ENCODE assay signal across 32 cellular contexts in the genomic region with DNA sequence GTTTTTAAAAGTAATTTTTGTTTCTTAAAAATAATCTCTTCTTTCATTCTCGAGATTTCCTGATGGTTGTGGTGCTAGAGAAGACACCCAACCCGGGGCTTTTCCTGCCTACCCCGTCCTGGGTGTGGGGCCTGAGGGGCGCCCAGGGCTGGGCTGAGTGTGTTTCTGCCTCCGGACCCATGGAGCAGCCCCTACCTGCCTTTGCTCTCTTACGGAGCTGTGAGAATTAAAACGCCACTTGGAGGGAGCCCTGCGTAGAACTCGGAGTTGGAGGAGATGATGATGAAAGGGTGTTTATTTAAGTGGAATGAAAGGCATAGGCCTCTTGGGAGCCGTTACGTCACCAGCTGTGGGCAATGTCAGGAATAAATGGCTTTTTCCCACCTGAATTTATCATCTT.
"Had no signal": no experiment of that assay in that cellular context is flagged by ENCODE, and none has a peak within 500 bp of the region (broad histone marks: within the 10 kb centered on the region; RNA-seq: fewer than 3 reads in every experiment).

No MANE protein-coding gene starts in this region.

- ATAC-seq: activated CD4-positive, alpha-beta T cell treated with anti-CD3 and anti-CD28 coated beads for 36 hours; activated CD4-positive, CD25-positive, alpha-beta regulatory T cell treated with anti-CD3 and anti-CD28 coated beads, Interleukin-2, amount 50 U/mL, for 24 hours; activated CD8-positive, alpha-beta T cell treated with anti-CD3 and anti-CD28 coated beads, Interleukin-2, amount 10 ng/mL, durations not matched to agents 7 days and 5 days; activated naive CD4-positive, alpha-beta T cell treated with anti-CD3 and anti-CD28 coated beads, Interleukin-2, amount 50 U/mL, for 72 hours; PC-3; WTC11 had no signal

- H3K9me3 Mint-ChIP-seq: activated CD4-positive, alpha-beta T cell treated with anti-CD3 and anti-CD28 coated beads, Interleukin-2, amount 10 ng/mL, durations not matched to agents 7 days and 5 days; activated naive CD4-positive, alpha-beta T cell treated with anti-CD3 and anti-CD28 coated beads for 36 hours; activated T-cell treated with anti-CD3 and anti-CD28 coated beads, Interleukin-2, amount 50 U/mL, for 24 hours; activated T-helper 2 cell treated with anti-CD3 and anti-CD28 coated beads, Interferon-gamma antibody, Interleukin-2, Interleukin-4, amounts not matched to agents 10 μg/mL and 5 μg/mL and 100 μg/mL, durations not matched to agents 14 hours and 24 hours and 36 hours; T-helper 1 cell treated with Interleukin-12 subunit alpha and Interleukin-12 subunit beta and Interleukin-4 antibody, amounts not matched to agents 30 μg/mL and 1 μg/mL, for 36 hours; T-helper 2 cell treated with Interferon-gamma antibody and Interleukin-4, amounts not matched to agents 5 μg/mL and 100 μg/mL, for 36 hours had no signal

- H3K27me3 Mint-ChIP-seq: activated CD4-positive, alpha-beta T cell treated with anti-CD3 and anti-CD28 coated beads for 36 hours; activated CD4-positive, alpha-beta T cell treated with anti-CD3 and anti-CD28 coated beads, Interleukin-2, amount 10 ng/mL, durations not matched to agents 7 days and 5 days; activated T-cell treated with anti-CD3 and anti-CD28 coated beads, Interleukin-2, amount 50 U/mL, for 24 hours had no signal

- H3K4me1 ChIP-seq: adrenal gland, body of pancreas, breast epithelium, Peyer's patch, SJSA1 had no signal

- H3K4me3 ChIP-seq: adrenal gland, body of pancreas, breast epithelium, Peyer's patch, SJSA1 had no signal

- H3K27ac Mint-ChIP-seq: activated CD4-positive, alpha-beta T cell treated with anti-CD3 and anti-CD28 coated beads for 36 hours; activated CD4-positive, alpha-beta T cell treated with anti-CD3 and anti-CD28 coated beads, Interleukin-2, amount 10 ng/mL, durations not matched to agents 7 days and 5 days; activated CD8-positive, alpha-beta T cell treated with anti-CD3 and anti-CD28 coated beads, Interleukin-2, amount 10 ng/mL, durations not matched to agents 7 days and 5 days; activated naive CD4-positive, alpha-beta T cell treated with anti-CD3 and anti-CD28 coated beads for 36 hours; activated naive CD4-positive, alpha-beta T cell treated with anti-CD3 and anti-CD28 coated beads, Interleukin-2, amount 50 U/mL, for 72 hours; activated T-cell treated with anti-CD3 and anti-CD28 coated beads, Interleukin-2, amount 50 U/mL, for 24 hours; activated T-helper 2 cell treated with anti-CD3 and anti-CD28 coated beads, Interferon-gamma antibody, Interleukin-2, Interleukin-4, amounts not matched to agents 10 μg/mL and 5 μg/mL and 100 μg/mL, durations not matched to agents 14 hours and 24 hours and 36 hours; T-helper 1 cell treated with Interleukin-12 subunit alpha and Interleukin-12 subunit beta and Interleukin-4 antibody, amounts not matched to agents 30 μg/mL and 1 μg/mL, for 36 hours; T-helper 2 cell treated with Interferon-gamma antibody and Interleukin-4, amounts not matched to agents 5 μg/mL and 100 μg/mL, for 36 hours; WTC11 had no signal

- H3K27ac ChIP-seq: adrenal gland, body of pancreas, breast epithelium, KMS-11, Peyer's patch, SJSA1 had no signal

- H3K36me3 Mint-ChIP-seq: activated naive CD4-positive, alpha-beta T cell treated with anti-CD3 and anti-CD28 coated beads, Interleukin-2, amount 50 U/mL, for 72 hours had no signal

- H3K9me3 ChIP-seq: adrenal gland, body of pancreas, breast epithelium, Peyer's patch, SJSA1, SK-N-SH had no signal

- DNase-seq: activated CD4-positive, alpha-beta T cell treated with anti-CD3 and anti-CD28 coated beads for 36 hours; activated CD4-positive, alpha-beta T cell treated with anti-CD3 and anti-CD28 coated beads, Interleukin-2, amount 10 ng/mL, durations not matched to agents 7 days and 5 days; activated CD4-positive, alpha-beta T cell treated with anti-CD3 and anti-CD28 coated beads, Interleukin-2, amount 50 U/mL, for 48 hours; activated CD8-positive, alpha-beta T cell treated with anti-CD3 and anti-CD28 coated beads, Interleukin-2, amount 10 ng/mL, durations not matched to agents 7 days and 5 days; activated gamma-delta T cell treated with Interleukin-2 at 50 U/mL for 16 hours; activated naive CD4-positive, alpha-beta T cell treated with anti-CD3 and anti-CD28 coated beads for 36 hours; activated T-cell treated with anti-CD3 and anti-CD28 coated beads, Interleukin-2, amount 50 U/mL, for 24 hours; adrenal gland; NCI-H1105 treated with DMSO at 0.1 percent for 48 hours; NCI-H1436; NCI-H1694; NCI-H1930; NCI-H2081 treated with DMSO at 0.1 percent for 48 hours; NCI-H2171 treated with DMSO at 0.1 percent for 48 hours; NCI-H2227 treated with DMSO at 0.1 percent for 48 hours; NCI-H446; NCI-H510A treated with DMSO at 0.1 percent for 48 hours; NCI-H526 treated with DMSO at 0.1 percent for 48 hours; PC-3; Peyer's patch; RPMI8226; SK-N-SH had no signal

- H3K4me1 Mint-ChIP-seq: activated CD4-positive, alpha-beta T cell treated with anti-CD3 and anti-CD28 coated beads for 36 hours; activated CD4-positive, alpha-beta T cell treated with anti-CD3 and anti-CD28 coated beads, Interleukin-2, amount 10 ng/mL, durations not matched to agents 7 days and 5 days; WTC11 had no signal

- H3K4me3 Mint-ChIP-seq: activated CD4-positive, alpha-beta T cell treated with anti-CD3 and anti-CD28 coated beads for 36 hours; activated CD4-positive, alpha-beta T cell treated with anti-CD3 and anti-CD28 coated beads, Interleukin-2, amount 10 ng/mL, durations not matched to agents 7 days and 5 days; activated CD8-positive, alpha-beta T cell treated with anti-CD3 and anti-CD28 coated beads, Interleukin-2, amount 10 ng/mL, durations not matched to agents 7 days and 5 days; activated naive CD4-positive, alpha-beta T cell treated with anti-CD3 and anti-CD28 coated beads for 36 hours; activated T-cell treated with anti-CD3 and anti-CD28 coated beads, Interleukin-2, amount 50 U/mL, for 24 hours; T-helper 1 cell treated with Interleukin-12 subunit alpha and Interleukin-12 subunit beta and Interleukin-4 antibody, amounts not matched to agents 30 μg/mL and 1 μg/mL, for 36 hours; T-helper 2 cell treated with Interferon-gamma antibody and Interleukin-4, amounts not matched to agents 5 μg/mL and 100 μg/mL, for 36 hours; WTC11 had no signal

- H3K27me3 ChIP-seq: adrenal gland, body of pancreas, Peyer's patch, SJSA1 had no signal

- H3K36me3 ChIP-seq: adrenal gland, breast epithelium, Peyer's patch, SJSA1 had no signal
